In the genomic region with DNA sequence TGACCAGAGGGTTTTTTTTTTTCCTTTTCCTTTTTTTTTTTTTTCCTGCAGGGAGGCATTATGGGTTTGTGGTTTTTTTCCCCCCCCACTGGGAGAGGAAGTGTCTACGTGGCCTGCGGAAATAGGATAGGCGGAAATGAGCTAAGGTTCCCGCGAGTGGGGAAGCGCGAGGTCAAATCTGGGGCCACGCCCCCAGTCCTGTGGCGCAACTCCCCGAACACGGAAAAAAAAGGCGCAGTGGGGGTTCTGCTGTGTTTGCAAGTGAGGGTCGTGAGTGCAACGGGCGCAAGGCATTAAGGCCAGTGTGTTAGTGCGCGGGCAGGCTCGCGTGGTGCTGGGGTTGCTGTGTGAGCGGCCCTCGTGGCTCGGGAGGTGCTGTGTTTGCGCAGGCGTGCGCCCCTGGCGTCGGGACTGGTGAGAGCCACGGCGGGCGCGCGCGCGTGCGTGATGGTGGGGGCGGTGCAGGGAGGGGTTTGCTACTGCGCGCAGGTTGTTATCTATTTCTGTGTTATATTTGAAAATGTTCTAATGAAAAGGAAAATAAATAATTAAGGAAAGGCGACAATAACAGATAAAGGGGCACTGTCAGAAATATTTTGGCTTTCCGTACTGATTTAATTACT, we compare ENCODE assay signal across 8 cellular contexts. TPM values are rescaled to one million over a fixed set of nuclear protein-coding genes. Genes with fewer than 3 reads are reported as not detected.
DNase-seq lines count a peak whose midpoint lies in the region; ATAC-seq lines count a peak whose summit lies in the region.

No MANE protein-coding gene starts in this region.

- H4K91ac ChIP-seq in mesenchymal stem cell (ENCODE audit: low read length): peak overlapping the region; percentile 96

- ATAC-seq in GM19025 (IDR thresholded peaks at IDR 0.05; ENCODE audit: low read depth, unreplicated experiment) (peak; percentile 47), HG03175 (IDR thresholded peaks at IDR 0.05; ENCODE audit: unreplicated experiment) (peak; percentile 56)

- H3K9ac ChIP-seq in mesenchymal stem cell (ENCODE audit: low read length): peak overlapping the region; percentile 98

- no peaks in the 10 kb centered on the region for H3K9me3 ChIP-seq in mesenchymal stem cell (ENCODE audit: control insufficient read depth, low read length)

- peaks cover 0 to 28% of the 10 kb centered on the region in 2 experiments for H3K36me3 ChIP-seq in mesenchymal stem cell (ENCODE audit: control insufficient read depth in 1 of 2, insufficient read depth in 2 of 2, low read depth in 1 of 2, low read length in 2 of 2)

- peak overlapping the region; percentile 96 for H2BK15ac ChIP-seq in mesenchymal stem cell (ENCODE audit: low read depth, poor library complexity, severe bottlenecking)

- no peaks in the 10 kb centered on the region for H3K4me1 ChIP-seq in mesenchymal stem cell (ENCODE audit: control insufficient read depth, insufficient read depth, low read depth, low read length)

- H3K4me3 ChIP-seq in mesenchymal stem cell (ENCODE audit: insufficient read depth in 1 of 2, low read depth in 1 of 2, low read length in 2 of 2): peak overlapping the region; percentile 66 to 83

- peak overlapping the region in 1 of 2 experiments; percentile 98 for H3K14ac ChIP-seq in mesenchymal stem cell (ENCODE audit: low read length in 2 of 2)

- no peaks in the 10 kb centered on the region for H3K79me1 ChIP-seq in mesenchymal stem cell (replicated peaks; ENCODE audit: low read length, poor library complexity, severe bottlenecking)

- H2BK120ac ChIP-seq in mesenchymal stem cell (ENCODE audit: low read depth, low read length): peak overlapping the region; percentile 49

- peak overlapping the region; percentile 77 for H2AFZ ChIP-seq in mesenchymal stem cell (ENCODE audit: low read depth, low read length)

- H3K4me2 ChIP-seq in mesenchymal stem cell (ENCODE audit: low read length, poor library complexity, severe bottlenecking): peak overlapping the region; percentile 54

- no peak overlapping the region for H2BK12ac ChIP-seq in mesenchymal stem cell (ENCODE audit: low read length in 2 of 2)

- H3K27me3 ChIP-seq in mesenchymal stem cell (ENCODE audit: control insufficient read depth in 1 of 2, insufficient read depth in 1 of 2, low read length in 2 of 2): no peaks in the 10 kb centered on the region

- H4K8ac ChIP-seq in mesenchymal stem cell (ENCODE audit: low read length): peak overlapping the region; percentile 93

- peak overlapping the region; percentile 100 for H3K27ac ChIP-seq in mesenchymal stem cell (ENCODE audit: low read length, poor library complexity, severe bottlenecking)

- peak overlapping the region in 1 of 2 experiments; percentile 80 for H3K4ac ChIP-seq in mesenchymal stem cell (ENCODE audit: low read depth in 1 of 2, low read length in 2 of 2)

- peak overlapping the region; percentile 98 for H3K18ac ChIP-seq in mesenchymal stem cell (ENCODE audit: low read depth in 1 of 2, low read length in 2 of 2)

- no peak overlapping the region for H2AK5ac ChIP-seq in mesenchymal stem cell (ENCODE audit: low read length, severe bottlenecking)

- peak overlapping the region in 1 of 2 experiments; percentile 69 for H3K23ac ChIP-seq in mesenchymal stem cell (ENCODE audit: low read length in 2 of 2)

- H2BK5ac ChIP-seq in mesenchymal stem cell (ENCODE audit: low read depth, low read length, poor library complexity, severe bottlenecking): peak overlapping the region; percentile 66

- WGBS in mesenchymal stem cell: 0% methylated on average over 31 of the region's 40 CpGs

- peak; percentile 86 for DNase-seq in Ammon's horn (ENCODE audit: low spot score)
- peak; percentile 70 for DNase-seq in NCI-H460 (ENCODE audit: extremely low read depth, low read depth)
- peak; percentile 85 to 86 for DNase-seq in activated CD4-positive, alpha-beta T cell treated with anti-CD3 and anti-CD28 coated beads, Interleukin-2, amount 50 U/mL, for 4 hours
- peak; percentile 81 for DNase-seq in effector CD4-positive, alpha-beta T cell
- DNase-seq in mesenchymal stem cell: no peak
- DNase-seq in stimulated activated CD8-positive, alpha-beta memory T cell treated with anti-CD3 and anti-CD28 coated beads, Interleukin-12 subunit alpha, Interleukin-12 subunit beta, amount 100 ng/mL, for 1 hour (ENCODE audit: low read depth): peak; percentile 79

RNA-seq across cellular contexts. Expression of a gene that starts 0.7 kb away (rescaled TPM):
- 735 and 754 TPM in 2 replicates for total RNA-seq in NCI-H460 (2014; rRNA removed; shearing (Covaris generic))
- 1,007 and 1,176 TPM in 2 replicates for polyA plus RNA-seq in NCI-H460 (2014; cell fraction: nucleus; rRNA removed)
- 395 TPM for polyA plus RNA-seq in mesenchymal stem cell (2013, experiment 1 of 2)
- 407 TPM for polyA plus RNA-seq in mesenchymal stem cell (2013, experiment 2 of 2)

RNA-seq across cellular contexts. Expression of a gene that starts 23.5 kb away (rescaled TPM):
- not detected in 2 replicates for total RNA-seq in NCI-H460 (2014; rRNA removed; shearing (Covaris generic))
- polyA plus RNA-seq in NCI-H460 (2014; cell fraction: nucleus; rRNA removed): not detected in 2 replicates
- polyA plus RNA-seq in mesenchymal stem cell (2013, experiment 1 of 2): 0.07 TPM
- polyA plus RNA-seq in mesenchymal stem cell (2013, experiment 2 of 2): not detected

RNA-seq across cellular contexts. Expression of a gene that starts 58.4 kb away (rescaled TPM):
- total RNA-seq in NCI-H460 (2014; rRNA removed; shearing (Covaris generic)): 38.9 and 48.5 TPM in 2 replicates
- polyA plus RNA-seq in NCI-H460 (2014; cell fraction: nucleus; rRNA removed): 30.9 and 48.0 TPM in 2 replicates
- polyA plus RNA-seq in mesenchymal stem cell (2013, experiment 1 of 2): 32.0 TPM
- polyA plus RNA-seq in mesenchymal stem cell (2013, experiment 2 of 2): 31.1 TPM
